Comparison of ENCODE assay signal across 20 cellular contexts in genomic region chr15:38638841-38639240, GRCh38.
DNase-seq lines count a peak whose midpoint lies in the region; ATAC-seq, FAIRE-seq and TF ChIP-seq lines count a peak whose summit lies in the region.
"Had no signal": no experiment of that assay in that cellular context is flagged by ENCODE, and none has a peak within 500 bp of the region (broad histone marks: within the 10 kb centered on the region; RNA-seq: fewer than 3 reads in every experiment).

No MANE protein-coding gene starts in this region.

- no peaks in the 10 kb centered on the region for H4K20me1 ChIP-seq in smooth muscle cell (ENCODE audit: low read depth)

- intact Hi-C loops in activated CD8-positive, alpha-beta T cell treated with anti-CD3 and anti-CD28 coated beads for 36 hours (cut with micrococcal nuclease), result no loop called here
- intact Hi-C loops in naive thymus-derived CD4-positive, alpha-beta T cell (cut with micrococcal nuclease), result loop anchor here in 1 of 2 donors (2.0 to 10.0 kb wide), 2 partner anchors 14 to 46 kb away; no protein-coding TSS in a partner anchor

- no peaks in the 10 kb centered on the region for H3K79me2 ChIP-seq in smooth muscle cell (ENCODE audit: low read depth)

- H3K4me1 Mint-ChIP-seq in T-helper 1 cell treated with Interleukin-12 subunit alpha and Interleukin-12 subunit beta and Interleukin-4 antibody, amounts not matched to agents 30 μg/mL and 1 μg/mL, for 36 hours (ENCODE audit: low read depth), result peaks cover 40% of the 10 kb centered on the region
- H3K4me1 Mint-ChIP-seq in activated CD8-positive, alpha-beta T cell treated with anti-CD3 and anti-CD28 coated beads for 36 hours (ENCODE audit: low read depth), result peaks cover 50% of the 10 kb centered on the region
- peaks cover 15 to 62% (median 48%) of the 10 kb centered on the region in 7 donors for H3K4me1 Mint-ChIP-seq in naive thymus-derived CD4-positive, alpha-beta T cell

- peaks cover 21% of the 10 kb centered on the region for H3K36me3 Mint-ChIP-seq in T-helper 1 cell treated with Interleukin-12 subunit alpha and Interleukin-12 subunit beta and Interleukin-4 antibody, amounts not matched to agents 30 μg/mL and 1 μg/mL, for 36 hours (ENCODE audit: low read depth)
- peaks cover 10% of the 10 kb centered on the region for H3K36me3 Mint-ChIP-seq in activated CD8-positive, alpha-beta T cell treated with anti-CD3 and anti-CD28 coated beads for 36 hours (ENCODE audit: low read depth)
- peaks cover 0 to 43% (median 0%) of the 10 kb centered on the region in 5 donors for H3K36me3 Mint-ChIP-seq in naive thymus-derived CD4-positive, alpha-beta T cell

- H3K27ac Mint-ChIP-seq in T-helper 1 cell treated with Interleukin-12 subunit alpha and Interleukin-12 subunit beta and Interleukin-4 antibody, amounts not matched to agents 30 μg/mL and 1 μg/mL, for 36 hours, result peak overlapping the region; percentile 47
- H3K27ac Mint-ChIP-seq in activated CD8-positive, alpha-beta T cell treated with anti-CD3 and anti-CD28 coated beads for 36 hours, result peak overlapping the region; percentile 58
- peak overlapping the region; percentile 41 to 91 (median 75) for H3K27ac Mint-ChIP-seq in naive thymus-derived CD4-positive, alpha-beta T cell

- H3K4me1 ChIP-seq in naive thymus-derived CD4-positive, alpha-beta T cell (ENCODE audit: control insufficient read depth in 2 of 2, insufficient read depth in 2 of 2, low read length in 2 of 2), result peaks cover 0 to 38% of the 10 kb centered on the region in 2 donors
- no peaks in the 10 kb centered on the region for H3K4me1 ChIP-seq in smooth muscle cell (ENCODE audit: low read depth)

- peaks cover 34% of the 10 kb centered on the region for H3K9me3 Mint-ChIP-seq in T-helper 1 cell treated with Interleukin-12 subunit alpha and Interleukin-12 subunit beta and Interleukin-4 antibody, amounts not matched to agents 30 μg/mL and 1 μg/mL, for 36 hours
- peaks cover 4% of the 10 kb centered on the region for H3K9me3 Mint-ChIP-seq in activated CD8-positive, alpha-beta T cell treated with anti-CD3 and anti-CD28 coated beads for 36 hours
- peaks cover 0 to 20% (median 0%) of the 10 kb centered on the region in 11 donors for H3K9me3 Mint-ChIP-seq in naive thymus-derived CD4-positive, alpha-beta T cell

- no peaks in the 10 kb centered on the region for H3K36me3 ChIP-seq in naive thymus-derived CD4-positive, alpha-beta T cell (ENCODE audit: control insufficient read depth in 2 of 3, insufficient read depth in 3 of 3, low read length in 3 of 3)
- H3K36me3 ChIP-seq in smooth muscle cell (ENCODE audit: low read depth), result no peaks in the 10 kb centered on the region
- H3K36me3 ChIP-seq: MG63 had no signal

- FAIRE-seq in GM19239 (lab: Jason Lieb, UNC), result peak; percentile 56
- FAIRE-seq: GM12891, RCC 7860 had no signal

- H3K27me3 Mint-ChIP-seq in T-helper 1 cell treated with Interleukin-12 subunit alpha and Interleukin-12 subunit beta and Interleukin-4 antibody, amounts not matched to agents 30 μg/mL and 1 μg/mL, for 36 hours (ENCODE audit: low read depth), result no peaks in the 10 kb centered on the region
- no peaks in the 10 kb centered on the region for H3K27me3 Mint-ChIP-seq in activated CD8-positive, alpha-beta T cell treated with anti-CD3 and anti-CD28 coated beads for 36 hours
- H3K27me3 Mint-ChIP-seq in naive thymus-derived CD4-positive, alpha-beta T cell, result no peaks in the 10 kb centered on the region

- H3K4me2 ChIP-seq in smooth muscle cell, result no peak overlapping the region
- H3K4me2 ChIP-seq: KMS-11 had no signal

- POLR2A ChIA-PET in activated CD8-positive, alpha-beta T cell treated with anti-CD3 and anti-CD28 coated beads for 36 hours (lab: Charles Lee), result interaction anchor here (1.2 to 1.3 kb wide), 2 partner anchors 75 to 130 kb away, joined by 3 to 4 read pairs; no protein-coding TSS in a partner anchor
- POLR2A ChIA-PET in naive thymus-derived CD4-positive, alpha-beta T cell (lab: Charles Lee), result interaction anchor here (1.0 to 12.1 kb wide), 5 partner anchors 9 to 76 kb away, joined by 3 to 114 read pairs (median 6); no protein-coding TSS in a partner anchor

- H3K4me3 ChIP-seq in naive thymus-derived CD4-positive, alpha-beta T cell (ENCODE audit: low read length), result no peak overlapping the region
- H3K4me3 ChIP-seq in smooth muscle cell, result no peak overlapping the region
- H3K4me3 ChIP-seq: MG63 had no signal

- no peaks in the 10 kb centered on the region for H3K9me3 ChIP-seq in naive thymus-derived CD4-positive, alpha-beta T cell (ENCODE audit: control insufficient read depth in 2 of 3, low read length in 3 of 3)
- H3K9me3 ChIP-seq in smooth muscle cell (replicated peaks; ENCODE audit: low read depth), result no peaks in the 10 kb centered on the region
- H3K9me3 ChIP-seq: MG63 had no signal

- ATAC-seq in activated CD8-positive, alpha-beta T cell treated with anti-CD3 and anti-CD28 coated beads for 36 hours, result peak; percentile 27
- ATAC-seq in naive thymus-derived CD4-positive, alpha-beta T cell, result peak; percentile 34

- no peak overlapping the region for H2AFZ ChIP-seq in smooth muscle cell (ENCODE audit: low read depth)

- no peak for TF ChIP-seq CTCF in activated CD8-positive, alpha-beta T cell treated with anti-CD3 and anti-CD28 coated beads for 36 hours (IDR thresholded peaks at IDR 0.05)
- TF ChIP-seq CTCF in smooth muscle cell (IDR thresholded peaks at IDR 0.05; ENCODE audit: borderline replicate concordance, insufficient read depth, poor library complexity, severe bottlenecking), result no peak

- H3K27ac ChIP-seq in naive thymus-derived CD4-positive, alpha-beta T cell (ENCODE audit: low read depth, low read length), result no peak overlapping the region
- H3K27ac ChIP-seq in smooth muscle cell (ENCODE audit: low read depth), result no peak overlapping the region
- H3K27ac ChIP-seq: 22Rv1, KMS-11 had no signal

- no peaks in the 10 kb centered on the region for H3K27me3 ChIP-seq in naive thymus-derived CD4-positive, alpha-beta T cell (ENCODE audit: control insufficient read depth in 2 of 2, insufficient read depth in 2 of 2, low read length in 2 of 2)
- H3K27me3 ChIP-seq in smooth muscle cell (ENCODE audit: low read depth), result no peaks in the 10 kb centered on the region
- H3K27me3 ChIP-seq: MG63 had no signal

- H3K4me3 Mint-ChIP-seq in T-helper 1 cell treated with Interleukin-12 subunit alpha and Interleukin-12 subunit beta and Interleukin-4 antibody, amounts not matched to agents 30 μg/mL and 1 μg/mL, for 36 hours, result no peak overlapping the region
- H3K4me3 Mint-ChIP-seq in activated CD8-positive, alpha-beta T cell treated with anti-CD3 and anti-CD28 coated beads for 36 hours, result no peak overlapping the region
- H3K4me3 Mint-ChIP-seq in naive thymus-derived CD4-positive, alpha-beta T cell, result peak overlapping the region in 6 of 10 donors; percentile 20 to 51 (median 40)

- WGBS in smooth muscle cell (ENCODE audit: low lambda C conversion rate), result 96% methylated on average over 5 of the region's 5 CpGs

- no peak overlapping the region for H3K9ac ChIP-seq in smooth muscle cell (ENCODE audit: low read depth)
- H3K9ac ChIP-seq: KMS-11 had no signal

- CTCF ChIA-PET in activated CD8-positive, alpha-beta T cell treated with anti-CD3 and anti-CD28 coated beads for 36 hours (lab: Charles Lee), result interaction anchor here (1.0 to 1.2 kb wide), 2 partner anchors 44 to 61 kb away, joined by 3 read pairs; no protein-coding TSS in a partner anchor
- CTCF ChIA-PET in naive thymus-derived CD4-positive, alpha-beta T cell (lab: Charles Lee), result interaction anchor here (1.0 to 1.4 kb wide), 4 partner anchors 9 to 74 kb away, joined by 3 to 4 read pairs (median 3); partner anchors contain the start of gene RASGRP1

- no peak for DNase-seq in T-helper 1 cell
- DNase-seq in GM19239 (ENCODE audit: insufficient read length, low spot score), result no peak
- no peak for DNase-seq in activated CD8-positive, alpha-beta T cell treated with anti-CD3 and anti-CD28 coated beads for 36 hours
- DNase-seq in naive thymus-derived CD4-positive, alpha-beta T cell, result peak in 2 of 9 donors; percentile 16 to 26
- DNase-seq in NCI-H524 treated with DMSO at 0.1 percent for 48 hours (lab: John Stamatoyannopoulos, UW), result no peak
- no peak for DNase-seq in NCI-H82 (lab: John Stamatoyannopoulos, UW)
- no peak for DNase-seq in smooth muscle cell (lab: John Stamatoyannopoulos, UW; ENCODE audit: unreplicated experiment)
- DNase-seq: DMS 273 treated with DMSO at 0.1 percent for 48 hours, GF-D8, MG63, NCI-H1092, NCI-H146, NCI-H2081 treated with DMSO at 0.1 percent for 48 hours, NCI-H510A, SHP77 had no signal

- H3F3A ChIP-seq in smooth muscle cell (ENCODE audit: low read depth), result no peaks in the 10 kb centered on the region

Comparison
In these comparisons a context has a peak if more than half of its experiments do, and no peak if none do; other contexts are left out.
1. H3K4me3 Mint-ChIP-seq: peak in naive thymus-derived CD4-positive, alpha-beta T cell (6 of 10); none in T-helper 1 cell treated with Interleukin-12 subunit alpha and Interleukin-12 subunit beta and Interleukin-4 antibody, amounts not matched to agents 30 μg/mL and 1 μg/mL, for 36 hours (single experiment) and activated CD8-positive, alpha-beta T cell treated with anti-CD3 and anti-CD28 coated beads for 36 hours (single experiment).
2. Peak in every context shown above with its lines, with median percentiles within 50 percentile points of each other: H3K27ac Mint-ChIP-seq.